In the genomic region with DNA sequence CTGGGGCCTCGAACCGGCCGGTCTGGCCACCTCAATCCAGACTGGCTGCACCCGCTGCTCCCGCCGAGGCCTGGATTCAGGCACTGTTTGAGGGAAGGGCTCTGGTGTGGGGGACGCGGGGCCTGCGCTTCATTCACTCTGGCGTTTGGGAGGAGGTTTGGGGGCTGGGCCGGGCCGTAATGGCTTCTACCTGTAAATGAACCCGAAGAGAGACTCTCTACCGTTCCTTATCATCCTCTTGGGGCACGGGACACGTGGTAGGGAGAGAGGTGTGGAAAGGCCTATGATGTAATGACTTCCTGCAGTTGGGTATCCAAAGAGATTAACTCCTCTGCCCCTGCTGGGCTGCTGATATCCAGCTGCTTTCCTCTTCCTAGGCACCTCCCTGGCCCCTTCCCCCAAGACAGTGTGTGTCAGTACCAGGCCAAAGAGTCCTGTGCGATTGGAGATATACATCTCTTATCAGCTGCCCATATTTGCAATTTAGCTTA, we compare ENCODE assay signal across 8 cellular contexts. TPM values are rescaled to one million over a fixed set of nuclear protein-coding genes. Genes with fewer than 3 reads are reported as not detected.
DNase-seq lines count a peak whose midpoint lies in the region; ATAC-seq and TF ChIP-seq lines count a peak whose summit lies in the region.

No MANE protein-coding gene starts in this region.

- in situ Hi-C loops in mammary epithelial cell (cut with MboI; ENCODE audit: low sequenced_read_pairs in 2 of 2), result loop anchor here in 1 of 2 donors (5.0 to 25.0 kb wide), 3 partner anchors 100 to 825 kb away; a partner anchor contains a TSS

- intact Hi-C loops in PC-3 (cut with micrococcal nuclease) (loop anchor here (1.0 to 5.0 kb wide), 3 partner anchors 110 to 275 kb away; no protein-coding TSS in a partner anchor), mammary epithelial cell (cut with micrococcal nuclease) (loop anchor here (1.0 to 5.0 kb wide), 3 partner anchors 88 to 170 kb away; no protein-coding TSS in a partner anchor), sigmoid colon (cut with DNase I) (loop anchor here (5.0 kb wide), 1 partner anchor 90 kb away; no protein-coding TSS in a partner anchor)

- TF ChIP-seq EP300 in sigmoid colon (IDR thresholded peaks at IDR 0.05), result peak in 1 of 4 donors; percentile 21

- H3F3A ChIP-seq in PC-3 (ENCODE audit: low read length, unreplicated experiment), result peaks cover 4% of the 10 kb centered on the region

- peaks cover 71% of the 10 kb centered on the region for H3K79me2 ChIP-seq in PC-3 (ENCODE audit: low read length)
- peaks cover 70% of the 10 kb centered on the region for H3K79me2 ChIP-seq in mammary epithelial cell (ENCODE audit: insufficient read depth, low read length)

- TF ChIP-seq CTCF in PC-3 (conservative IDR thresholded peaks at IDR 0.05; ENCODE audit: low read depth, low read length) (no peak), mammary epithelial cell (conservative IDR thresholded peaks at IDR 0.05 in 1 of 2, IDR thresholded peaks at IDR 0.05 in 1 of 2; ENCODE audit: extremely low read depth in 1 of 2, insufficient read depth in 1 of 2, low read depth in 1 of 2, low read length in 2 of 2) (peak in 1 of 2 donors; percentile 16), sigmoid colon (IDR thresholded peaks at IDR 0.05) (no peak)

- no peaks in the 10 kb centered on the region for H3K9me2 ChIP-seq in PC-3 (replicated peaks; ENCODE audit: low read length)

- no peaks in the 10 kb centered on the region for H3K9me3 ChIP-seq in PC-3 (ENCODE audit: low read length)
- H3K9me3 ChIP-seq in mammary epithelial cell (replicated peaks; ENCODE audit: insufficient read depth, low read length), result no peaks in the 10 kb centered on the region
- H3K9me3 ChIP-seq in sigmoid colon, result no peaks in the 10 kb centered on the region

- H3K9ac ChIP-seq in PC-3 (ENCODE audit: low read length) (peak overlapping the region; percentile 78), mammary epithelial cell (ENCODE audit: insufficient read depth, low read length) (peak overlapping the region; percentile 91)

- no TSS peak for BruUV-seq in PC-3 (replicated peaks; lab: Mats Ljungman, UMichigan)
- no TSS peak for BruUV-seq in mammary epithelial cell (replicated peaks; lab: Mats Ljungman, UMichigan)

- peak in 1 of 2 donors; percentile 24 for TF ChIP-seq POLR2A in sigmoid colon (IDR thresholded peaks at IDR 0.05)

- H2AFZ ChIP-seq in PC-3 (ENCODE audit: low read length) (peak overlapping the region; percentile 51; the same call in 1 of the 2 replicates), mammary epithelial cell (ENCODE audit: low read depth, low read length) (peak overlapping the region; percentile 52)

- H3K27ac ChIP-seq in PC-3 (ENCODE audit: low read length) (peak overlapping the region; percentile 79), mammary epithelial cell (ENCODE audit: insufficient read depth, low read depth, low read length) (peak overlapping the region; percentile 82), sigmoid colon (peak overlapping the region; percentile 96 to 100 (median 99))

- peaks cover 9% of the 10 kb centered on the region; the same call in 1 of the 2 replicates for H3K36me3 ChIP-seq in PC-3 (ENCODE audit: low read depth, low read length)
- no peaks in the 10 kb centered on the region for H3K36me3 ChIP-seq in mammary epithelial cell (ENCODE audit: insufficient read depth, low read length)
- peaks cover 0 to 9% (median 2%) of the 10 kb centered on the region in 4 donors for H3K36me3 ChIP-seq in sigmoid colon

- dilution Hi-C loops in mammary epithelial cell (cut with HindIII; ENCODE audit: low sequenced_read_pairs), result no loop called here

- ATAC-seq in PC-3 (peak; percentile 2; the same call in 1 of the 2 replicates), GM19351 (IDR thresholded peaks at IDR 0.05; ENCODE audit: unreplicated experiment) (no peak)

- H3K27me3 ChIP-seq in PC-3 (ENCODE audit: low read length) (no peaks in the 10 kb centered on the region), mammary epithelial cell (ENCODE audit: insufficient read depth, low read length) (no peaks in the 10 kb centered on the region), sigmoid colon (no peaks in the 10 kb centered on the region)

- DNase-seq in AG08396 (ENCODE audit: low spot score), result peak; percentile 57
- peak; percentile 76 for DNase-seq in H4 (ENCODE audit: low spot score)
- DNase-seq in PC-3, result peak; percentile 71
- peak; percentile 90 for DNase-seq in mammary epithelial cell
- peak; percentile 72 for DNase-seq in iPS-NIHi11 (ENCODE audit: low spot score)
- DNase-seq in sigmoid colon, result peak; percentile 89
- DNase-seq in NCI-H2081 treated with DMSO at 0.1 percent for 48 hours (lab: John Stamatoyannopoulos, UW), result no peak

- 0% methylated on average over 7 of the region's 17 CpGs for WGBS in mammary epithelial cell (ENCODE audit: low coverage, missing lambda C conversion rate)
- WGBS in sigmoid colon, 2 donors, result 8 to 35% methylated on average over 17 of the region's 17 CpGs

- H3K4me1 ChIP-seq in PC-3 (ENCODE audit: insufficient read depth, low read length), result peaks cover 33% of the 10 kb centered on the region
- peaks cover 40% of the 10 kb centered on the region for H3K4me1 ChIP-seq in mammary epithelial cell (ENCODE audit: insufficient read depth, low read length)
- peaks cover 2 to 48% (median 39%) of the 10 kb centered on the region in 4 donors for H3K4me1 ChIP-seq in sigmoid colon

- H3K4me3 ChIP-seq in PC-3 (ENCODE audit: low read length), result peak overlapping the region; percentile 95
- H3K4me3 ChIP-seq in mammary epithelial cell (replicated peaks in 1 of 3; ENCODE audit: insufficient read depth in 1 of 3, low read depth in 2 of 3, low read length in 3 of 3), result peak overlapping the region; percentile 69 to 93 (median 73)
- H3K4me3 ChIP-seq in sigmoid colon, result peak overlapping the region; percentile 74 to 93 (median 82)

- peak overlapping the region; percentile 82 for H3K4me2 ChIP-seq in PC-3 (ENCODE audit: low read length)
- peak overlapping the region; percentile 79 for H3K4me2 ChIP-seq in mammary epithelial cell (ENCODE audit: insufficient read depth, low read depth, low read length)

- H4K20me1 ChIP-seq in PC-3 (ENCODE audit: low read length) (peaks cover 35% of the 10 kb centered on the region), mammary epithelial cell (ENCODE audit: insufficient read depth, low read length) (peaks cover 2% of the 10 kb centered on the region)

- CTCF ChIA-PET in PC-3 (lab: Charles Lee), result no interaction called here
- CTCF ChIA-PET in mammary epithelial cell (lab: Charles Lee; ENCODE audit: low non-redundant PET), result no interaction called here

- POLR2A ChIA-PET in PC-3 (lab: Charles Lee; ENCODE audit: unreplicated experiment), result interaction anchor here (0.6 kb wide), 1 partner anchor 24 kb away, joined by 6 read pairs; no protein-coding TSS in a partner anchor

RNA-seq across cellular contexts. Expression of a gene that starts 1.8 kb away (rescaled TPM):
- total RNA-seq in H4 (2014; rRNA removed; shearing (Covaris generic)), result 6.2 and 7.2 TPM in 2 replicates
- total RNA-seq in PC-3 (2014; rRNA removed) (12.8 and 19.9 TPM in 2 replicates), mammary epithelial cell (10 to 100 TPM; 31.2 to 53.5 TPM), sigmoid colon (10 to 100 TPM; 66.4 to 84.7 (median 78.8) TPM)
- polyA plus RNA-seq in mammary epithelial cell (23.3 TPM), sigmoid colon (10 to 100 TPM; 13.8 to 22.9 (median 19.7) TPM)
- 73.1 TPM for polyA minus RNA-seq in mammary epithelial cell
